ENCODE assay signal across 13 cellular contexts in genomic region chr11:67369801-67370284, GRCh38. TPM values are rescaled to one million over a fixed set of nuclear protein-coding genes. Genes with fewer than 3 reads are reported as not detected.
DNase-seq lines count a peak whose midpoint lies in the region; ATAC-seq, FAIRE-seq and TF ChIP-seq lines count a peak whose summit lies in the region.
"Had no signal": no experiment of that assay in that cellular context is flagged by ENCODE, and none has a peak within 500 bp of the region (broad histone marks: within the 10 kb centered on the region; RNA-seq: fewer than 3 reads in every experiment).

No MANE protein-coding gene starts in this region.

- intact Hi-C loops in CD4-positive, alpha-beta T cell (cut with DNase I, micrococcal nuclease) = no loop called here
- intact Hi-C loops in sigmoid colon (cut with DNase I) = no loop called here

- H3K4me1 Mint-ChIP-seq in CD4-positive, alpha-beta T cell (ENCODE audit: low read depth) = peaks cover 74% of the 10 kb centered on the region

- peaks cover 11% of the 10 kb centered on the region for H3K27me3 ChIP-seq in CD4-positive, alpha-beta T cell (ENCODE audit: control insufficient read depth, insufficient read depth, low read length)
- no peaks in the 10 kb centered on the region for H3K27me3 ChIP-seq in sigmoid colon

- peak overlapping the region; percentile 89 for H3K4me3 Mint-ChIP-seq in CD4-positive, alpha-beta T cell

- peaks cover 36% of the 10 kb centered on the region for H3K27me3 Mint-ChIP-seq in CD4-positive, alpha-beta T cell

- H3K4me1 ChIP-seq in sigmoid colon = peaks cover 0 to 94% (median 85%) of the 10 kb centered on the region in 4 donors

- ATAC-seq in CD4-positive, alpha-beta T cell (ENCODE audit: poor library complexity) = no peak
- ATAC-seq in GM19395 (IDR thresholded peaks at IDR 0.05; ENCODE audit: unreplicated experiment) = no peak
- ATAC-seq: lower lobe of right lung had no signal

- peaks cover 0 to 8% (median 0%) of the 10 kb centered on the region in 4 donors for H3K36me3 ChIP-seq in sigmoid colon

- CTCF ChIA-PET in CD4-positive, alpha-beta T cell (lab: Charles Lee) = interaction anchor here (1.8 to 3.0 kb wide), 4 partner anchors 13 to 24 kb away, joined by 9 to 32 read pairs (median 12); no protein-coding TSS in a partner anchor

- H3K9me3 ChIP-seq in CD4-positive, alpha-beta T cell (ENCODE audit: control insufficient read depth, low read length) = no peaks in the 10 kb centered on the region
- no peaks in the 10 kb centered on the region for H3K9me3 ChIP-seq in sigmoid colon
- H3K9me3 ChIP-seq: lower lobe of right lung had no signal

- no peak overlapping the region for H3K27ac ChIP-seq in CD4-positive, alpha-beta T cell (ENCODE audit: low read depth, low read length)
- H3K27ac ChIP-seq in sigmoid colon = peak overlapping the region; percentile 85 to 100 (median 92)
- H3K27ac ChIP-seq: lower lobe of right lung, SK-N-MC had no signal

- FAIRE-seq in RCC 7860 (lab: Jason Lieb, UNC) = no peak

- peak overlapping the region; percentile 24 for H3K4me3 ChIP-seq in fibroblast of villous mesenchyme (ENCODE audit: low read depth, low read length)
- peak overlapping the region in 2 of 4 donors; percentile 18 to 69 for H3K4me3 ChIP-seq in sigmoid colon
- H3K4me3 ChIP-seq: lower lobe of right lung, SK-N-MC had no signal

- peak overlapping the region; percentile 85 for H3K27ac Mint-ChIP-seq in CD4-positive, alpha-beta T cell

- TF ChIP-seq POLR2A in sigmoid colon (IDR thresholded peaks at IDR 0.05) = no peak

- no peak for TF ChIP-seq CTCF in CD4-positive, alpha-beta T cell (IDR thresholded peaks at IDR 0.05)
- no peak for TF ChIP-seq CTCF in fibroblast of villous mesenchyme (IDR thresholded peaks at IDR 0.05; ENCODE audit: insufficient read depth, low read depth, low read length)
- TF ChIP-seq CTCF in sigmoid colon (IDR thresholded peaks at IDR 0.05) = no peak

- POLR2A ChIA-PET in CD4-positive, alpha-beta T cell (lab: Charles Lee) = interaction anchor here (0.6 to 8.2 kb wide), 8 partner anchors 13 to 117 kb away, joined by 3 to 81 read pairs (median 5); partner anchors contain the start of genes POLD4 and PPP1CA

- H3K36me3 Mint-ChIP-seq in CD4-positive, alpha-beta T cell (ENCODE audit: low read depth) = peaks cover 5% of the 10 kb centered on the region

- no peak for DNase-seq in CD4-positive, alpha-beta T cell
- peak; percentile 40 for DNase-seq in RCC 7860 (ENCODE audit: low spot score)
- peak; percentile 89 for DNase-seq in fibroblast of villous mesenchyme (ENCODE audit: low read depth)
- peak; percentile 80 for DNase-seq in sigmoid colon
- no peak for DNase-seq in cerebellum (ENCODE audit: low spot score)
- no peak for DNase-seq in HPDE6-E6E7 (ENCODE audit: extremely low spot score)
- no peak for DNase-seq in NCI-H1694 (lab: John Stamatoyannopoulos, UW)
- DNase-seq: activated CD4-positive, alpha-beta T cell treated with anti-CD3 and anti-CD28 coated beads for 48 hours; DMS153; lower lobe of right lung; NCI-H774 had no signal

- peak in 3 of 4 donors; percentile 48 to 82 (median 60) for TF ChIP-seq EP300 in sigmoid colon (IDR thresholded peaks at IDR 0.05)

- no peaks in the 10 kb centered on the region for H3K9me3 Mint-ChIP-seq in CD4-positive, alpha-beta T cell

- WGBS in sigmoid colon, 2 donors = 60 to 77% methylated on average over 12 of the region's 12 CpGs

RNA-seq across cellular contexts. Expression of gene CLCF1, which starts 3.6 kb away (rescaled TPM):
- 1 to 10 TPM; 6.0 to 6.9 TPM for total RNA-seq in CD4-positive, alpha-beta T cell
- total RNA-seq in fibroblast of villous mesenchyme (3.5 and 4.7 TPM in 2 replicates), sigmoid colon (10 to 100 TPM in 1 of 4 donors, 1 to 10 TPM in 3; 2.9 to 49.8 (median 6.6) TPM), cerebellum (0.27 TPM)
- polyA plus RNA-seq in sigmoid colon = 1 to 10 TPM in 2 of 3 donors, under 1 TPM in 1; 0.92 to 6.5 (median 2.4) TPM

RNA-seq across cellular contexts. Expression of gene POLD4, which starts 16.5 kb away (rescaled TPM):
- 10 to 100 TPM; 31.7 to 39.5 TPM for total RNA-seq in CD4-positive, alpha-beta T cell
- total RNA-seq in fibroblast of villous mesenchyme (43.2 and 68.9 TPM in 2 replicates), sigmoid colon (10 to 100 TPM; 48.5 to 78.9 (median 67.0) TPM), cerebellum (4.3 TPM)
- polyA plus RNA-seq in sigmoid colon = 100 to 1,000 TPM; 381 to 748 (median 498) TPM

RNA-seq across cellular contexts. Expression of gene RAD9A, which starts 21.9 kb away (rescaled TPM):
- total RNA-seq in CD4-positive, alpha-beta T cell = 10 to 100 TPM; 19.3 to 20.3 TPM
- total RNA-seq in fibroblast of villous mesenchyme (4.3 and 6.4 TPM in 2 replicates), sigmoid colon (10 to 100 TPM; 11.4 to 18.1 (median 16.5) TPM), cerebellum (19.6 TPM)
- polyA plus RNA-seq in sigmoid colon = 10 to 100 TPM in 1 of 3 donors, 1 to 10 TPM in 2; 6.5 to 33.9 (median 6.6) TPM

RNA-seq across cellular contexts. Expression of gene PPP1CA, which starts 31.8 kb away (rescaled TPM):
- 10 to 100 TPM; 42.0 to 45.5 TPM for total RNA-seq in CD4-positive, alpha-beta T cell
- total RNA-seq in fibroblast of villous mesenchyme (172 and 202 TPM in 2 replicates), sigmoid colon (10 to 100 TPM; 59.5 to 87.0 (median 80.0) TPM), cerebellum (41.6 TPM)
- 100 to 1,000 TPM; 228 to 357 (median 235) TPM for polyA plus RNA-seq in sigmoid colon

RNA-seq across cellular contexts. Expression of gene TBC1D10C, which starts 34.0 kb away (rescaled TPM):
- 100 to 1,000 TPM; 205 to 212 TPM for total RNA-seq in CD4-positive, alpha-beta T cell
- not detected in 2 replicates for total RNA-seq in fibroblast of villous mesenchyme
- total RNA-seq in sigmoid colon = 1 to 10 TPM in 2 of 4 donors, under 1 TPM in 1, not detected in 1; 0.71 to 2.5 (median 1.2) TPM
- 10 to 100 TPM in 1 of 3 donors, 1 to 10 TPM in 2; 1.6 to 48.2 (median 1.8) TPM for polyA plus RNA-seq in sigmoid colon
- not detected for total RNA-seq in cerebellum

Comparison
In these comparisons a context has a peak if more than half of its experiments do, and no peak if none do; other contexts are left out.
1. DNase-seq: peak in RCC 7860 (single experiment), fibroblast of villous mesenchyme (single experiment) and sigmoid colon (single experiment); none in CD4-positive, alpha-beta T cell (0 of 10), cerebellum (single experiment), HPDE6-E6E7 (single experiment) and NCI-H1694 (single experiment).